ENCODE assay signal across 19 cellular contexts in the genomic region with DNA sequence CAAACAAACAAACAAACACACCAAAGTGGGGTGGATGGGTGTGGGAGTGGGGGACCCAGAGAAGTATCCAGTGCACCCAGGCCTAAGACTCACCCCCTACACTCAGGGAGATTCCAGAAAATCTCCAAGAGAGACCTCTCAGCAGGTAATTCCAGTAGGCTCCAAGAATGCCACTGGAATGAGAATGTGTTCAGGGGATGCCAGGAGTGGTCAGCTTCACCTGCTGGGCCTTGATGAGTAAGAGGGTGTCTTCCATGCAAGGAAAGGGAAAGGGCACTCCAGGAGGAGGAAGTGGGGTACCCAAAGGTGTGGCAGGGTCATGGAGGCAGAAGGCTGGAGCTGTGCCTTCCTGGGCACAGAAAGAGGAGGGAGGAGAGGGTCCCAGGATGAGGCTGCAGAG. TPM values are rescaled to one million over a fixed set of nuclear protein-coding genes. Genes with fewer than 3 reads are reported as not detected.
DNase-seq lines count a peak whose midpoint lies in the region; ATAC-seq, FAIRE-seq and TF ChIP-seq lines count a peak whose summit lies in the region.
"Had no signal": no experiment of that assay in that cellular context is flagged by ENCODE, and none has a peak within 500 bp of the region (broad histone marks: within the 10 kb centered on the region; RNA-seq: fewer than 3 reads in every experiment).

No MANE protein-coding gene starts in this region.

- TF ChIP-seq CTCF in A549 (IDR thresholded peaks at IDR 0.05) (no peak), progenitor cell of endocrine pancreas (IDR thresholded peaks at IDR 0.05; ENCODE audit: unreplicated experiment) (no peak), foreskin fibroblast (IDR thresholded peaks at IDR 0.05; ENCODE audit: low read depth, low read length) (no peak), chondrocyte (IDR thresholded peaks at IDR 0.05) (no peak), upper lobe of left lung (IDR thresholded peaks at IDR 0.05) (no peak)

- no peaks in the 10 kb centered on the region for H3K36me3 ChIP-seq in upper lobe of left lung

- no peak for FAIRE-seq in A549 (lab: Jason Lieb, UNC)
- FAIRE-seq: GM12891 had no signal

- DNase-seq in A549 (ENCODE audit: low read depth in 1 of 2, low spot score in 1 of 2) (no peak), epithelial cell of prostate (ENCODE audit: low read depth, low spot score) (no peak), progenitor cell of endocrine pancreas (ENCODE audit: low spot score, unreplicated experiment) (no peak), foreskin fibroblast (no peak), chondrocyte (ENCODE audit: low spot score) (no peak), upper lobe of left lung (no peak)
- DNase-seq: C1 segment of cervical spinal cord, GF-D8, GM23248, KG1, NCI-H1436 treated with DMSO at 0.1 percent for 48 hours, NCI-H2107, NCI-H2227 treated with DMSO at 0.1 percent for 48 hours, NCI-H524 treated with DMSO at 0.1 percent for 48 hours, Peyer's patch, Right ventricle myocardium superior had no signal

- H3K4me2 ChIP-seq in A549: 0 out of 3 replicates have a peak overlapping the region, but pooled peaks have one; percentile 2

- TF ChIP-seq RAD21 in A549 (conservative IDR thresholded peaks at IDR 0.05 in 1 of 2, IDR thresholded peaks at IDR 0.05 in 1 of 2): no peak
- no peak for TF ChIP-seq RAD21 in Ishikawa (IDR thresholded peaks at IDR 0.05; ENCODE audit: low read depth)

- peaks cover 67% of the 10 kb centered on the region for H3K4me1 Mint-ChIP-seq in progenitor cell of endocrine pancreas (ENCODE audit: low read depth)
- peaks cover 15% of the 10 kb centered on the region for H3K4me1 Mint-ChIP-seq in chondrocyte (ENCODE audit: low read depth)

- H3K27me3 Mint-ChIP-seq in progenitor cell of endocrine pancreas (no peaks in the 10 kb centered on the region), chondrocyte (ENCODE audit: low read depth) (peaks cover 3% of the 10 kb centered on the region)

- TF ChIP-seq EP300 in A549 (IDR thresholded peaks at IDR 0.05) (no peak), Ishikawa (IDR thresholded peaks at IDR 0.05; ENCODE audit: borderline replicate concordance) (no peak), upper lobe of left lung (IDR thresholded peaks at IDR 0.05) (no peak)

- H3K4me1 ChIP-seq in A549 (peaks cover 61% of the 10 kb centered on the region), upper lobe of left lung (peaks cover 0 to 49% (median 18%) of the 10 kb centered on the region in 4 donors)

- TF ChIP-seq POLR2A in A549 (IDR thresholded peaks at IDR 0.05; ENCODE audit: low read length): no peak
- TF ChIP-seq POLR2A in upper lobe of left lung (IDR thresholded peaks at IDR 0.05): no peak

- no peaks in the 10 kb centered on the region for H3K9me3 ChIP-seq in A549
- H3K9me3 ChIP-seq in upper lobe of left lung: no peaks in the 10 kb centered on the region
- H3K9me3 ChIP-seq: Peyer's patch had no signal

- H3K36me3 Mint-ChIP-seq in progenitor cell of endocrine pancreas (ENCODE audit: insufficient read depth): peaks cover 21% of the 10 kb centered on the region
- H3K36me3 Mint-ChIP-seq in chondrocyte (ENCODE audit: low read depth): no peaks in the 10 kb centered on the region

- H3K27ac ChIP-seq in A549: peak overlapping the region in 1 of 2 experiments; percentile 94; a peak in 3 of 6 replicates
- peak overlapping the region; percentile 100 for H3K27ac ChIP-seq in epithelial cell of prostate
- peak overlapping the region in 2 of 4 donors; percentile 18 to 75 for H3K27ac ChIP-seq in upper lobe of left lung
- H3K27ac ChIP-seq: GM23248 had no signal

- H3K4me3 ChIP-seq in A549 (no peak overlapping the region), foreskin fibroblast (ENCODE audit: low read depth in 1 of 2, low read length in 2 of 2) (no peak overlapping the region), upper lobe of left lung (no peak overlapping the region)
- H3K4me3 ChIP-seq: GM23248, Peyer's patch had no signal

- H3K9me3 Mint-ChIP-seq in progenitor cell of endocrine pancreas (ENCODE audit: low read depth): no peaks in the 10 kb centered on the region
- no peaks in the 10 kb centered on the region for H3K9me3 Mint-ChIP-seq in chondrocyte (ENCODE audit: low read depth)

- POLR2A ChIA-PET in A549 (lab: Yijun Ruan, JAX): no interaction called here

- H3K27ac Mint-ChIP-seq in progenitor cell of endocrine pancreas (peak overlapping the region; percentile 42), chondrocyte (ENCODE audit: unreplicated experiment) (no peak overlapping the region)

- H3K27me3 ChIP-seq in upper lobe of left lung: no peaks in the 10 kb centered on the region
- H3K27me3 ChIP-seq: Peyer's patch had no signal

- no peak overlapping the region for H3K4me3 Mint-ChIP-seq in progenitor cell of endocrine pancreas (ENCODE audit: low read depth)
- H3K4me3 Mint-ChIP-seq in chondrocyte (ENCODE audit: unreplicated experiment): no peak overlapping the region

- CTCF ChIA-PET in A549 (lab: Yijun Ruan, JAX): interaction anchor here (0.8 to 1.5 kb wide), 5 partner anchors 43 to 359 kb away, joined by 3 to 7 read pairs (median 3); no protein-coding TSS in a partner anchor

- no peak for ATAC-seq in A549
- no peak for ATAC-seq in upper lobe of left lung (ENCODE audit: low FRiP score in 2 of 2)
- ATAC-seq in GM18502 (IDR thresholded peaks at IDR 0.05; ENCODE audit: poor library complexity, unreplicated experiment): no peak

TF ChIP-seq in A549, 52 proteins besides CTCF, POLR2A, EP300 and RAD21 (continues in another document):
- TF ChIP-seq POLR2AphosphoS2 (conservative IDR thresholded peaks at IDR 0.05; ENCODE audit: low read length) (no peak), CBX8 (IDR thresholded peaks at IDR 0.05) (no peak), MYC (IDR thresholded peaks at IDR 0.05; ENCODE audit: borderline replicate concordance, low read length) (no peak), SMC3 (IDR thresholded peaks at IDR 0.05) (no peak), ZFP36 (IDR thresholded peaks at IDR 0.05; ENCODE audit: borderline replicate concordance, partially characterized antibody) (no peak), RNF2 (IDR thresholded peaks at IDR 0.05; ENCODE audit: borderline replicate concordance, low read depth) (no peak), TFCP2L1 (CRISPR knock-in tag; IDR thresholded peaks at IDR 0.05) (no peak), RCOR1 (IDR thresholded peaks at IDR 0.05; ENCODE audit: low read depth, low read length) (no peak), MAZ (IDR thresholded peaks at IDR 0.05; ENCODE audit: borderline replicate concordance, low read depth, low read length) (no peak)
- TF ChIP-seq, protein P1, sequence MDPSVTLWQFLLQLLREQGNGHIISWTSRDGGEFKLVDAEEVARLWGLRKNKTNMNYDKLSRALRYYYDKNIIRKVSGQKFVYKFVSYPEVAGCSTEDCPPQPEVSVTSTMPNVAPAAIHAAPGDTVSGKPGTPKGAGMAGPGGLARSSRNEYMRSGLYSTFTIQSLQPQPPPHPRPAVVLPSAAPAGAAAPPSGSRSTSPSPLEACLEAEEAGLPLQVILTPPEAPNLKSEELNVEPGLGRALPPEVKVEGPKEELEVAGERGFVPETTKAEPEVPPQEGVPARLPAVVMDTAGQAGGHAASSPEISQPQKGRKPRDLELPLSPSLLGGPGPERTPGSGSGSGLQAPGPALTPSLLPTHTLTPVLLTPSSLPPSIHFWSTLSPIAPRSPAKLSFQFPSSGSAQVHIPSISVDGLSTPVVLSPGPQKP (IDR thresholded peaks at IDR 0.05; ENCODE audit: low read depth, low read length): no peak

TF ChIP-seq in Ishikawa, 13 proteins besides CTCF, POLR2A, EP300 and RAD21:
- TF ChIP-seq FOXM1 (IDR thresholded peaks at IDR 0.05; ENCODE audit: borderline replicate concordance, low read depth) (no peak), NFIC (IDR thresholded peaks at IDR 0.05) (no peak), TEAD4 (IDR thresholded peaks at IDR 0.05) (peak; percentile 7; the same call in 1 of the 2 replicates), CEBPB (IDR thresholded peaks at IDR 0.05) (no peak), TCF12 (IDR thresholded peaks at IDR 0.05; ENCODE audit: low read depth) (no peak)
- TF ChIP-seq, protein P2, sequence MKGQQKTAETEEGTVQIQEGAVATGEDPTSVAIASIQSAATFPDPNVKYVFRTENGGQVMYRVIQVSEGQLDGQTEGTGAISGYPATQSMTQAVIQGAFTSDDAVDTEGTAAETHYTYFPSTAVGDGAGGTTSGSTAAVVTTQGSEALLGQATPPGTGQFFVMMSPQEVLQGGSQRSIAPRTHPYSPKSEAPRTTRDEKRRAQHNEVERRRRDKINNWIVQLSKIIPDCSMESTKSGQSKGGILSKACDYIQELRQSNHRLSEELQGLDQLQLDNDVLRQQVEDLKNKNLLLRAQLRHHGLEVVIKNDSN (IDR thresholded peaks at IDR 0.05): no peak

RNA-seq across cellular contexts. Expression of gene CDH1, which starts 9.9 kb away (rescaled TPM):
- polyA plus RNA-seq in A549 (2011; rRNA removed): 24.5 and 33.0 TPM in 2 replicates
- 2.4 and 3.8 TPM in 2 replicates for polyA plus RNA-seq in A549 (2012; cell fraction: cytosol; rRNA removed)
- polyA plus RNA-seq in A549 (2012; cell fraction: nucleus; rRNA removed): 5.0 and 7.5 TPM in 2 replicates
- 5.9 to 7.2 TPM (median 6.0 TPM) in 3 replicates for polyA plus RNA-seq in A549 (2017; fragmentation: RNase III; extraction: RNeasy Plus Mini Kit Qiagen cat#74134 plus additional on column Dnase treatment)
- 47.7 and 53.3 TPM in 2 replicates for polyA minus RNA-seq in A549 (2011; rRNA and poly(A)+ RNA removed)
- total RNA-seq in progenitor cell of endocrine pancreas: 545 and 586 TPM in 2 replicates
- total RNA-seq in chondrocyte: 0.35 to 0.38 TPM in 2 of 3 replicates, not detected in the other
- total RNA-seq in upper lobe of left lung: 100 to 1,000 TPM in 5 of 6 donors, 10 to 100 TPM in 1; 99.5 to 174 (median 132) TPM
- total RNA-seq: GM23248, Right ventricle myocardium superior had no signal

Comparison
In these comparisons a context has a peak if more than half of its experiments do, and no peak if none do; other contexts are left out.
1. RNA of gene CDH1, which starts 9.9 kb away (total RNA-seq): 545 to 586 TPM in progenitor cell of endocrine pancreas and 99.5 to 174 TPM in upper lobe of left lung; 0.35 to 0.38 TPM in chondrocyte; every median in the first group is over 10 times any median in the second.